Comparison of ENCODE assay signal across 2 cellular contexts in genomic region chr14:71933026-71933587, GRCh38.
TF ChIP-seq lines count a peak whose summit lies in the region.

No MANE protein-coding gene starts in this region.

TF ChIP-seq in SK-N-SH, 30 proteins besides CTCF, POLR2A, EP300 and RAD21 (continued from another document):
- TF ChIP-seq REST (IDR thresholded peaks at IDR 0.05; ENCODE audit: low read depth, low read length): no peak
- no peak for TF ChIP-seq GABPA (IDR thresholded peaks at IDR 0.05; ENCODE audit: low read depth)
- TF ChIP-seq NRF1 (IDR thresholded peaks at IDR 0.05; ENCODE audit: low read depth, low read length): no peak
- no peak for TF ChIP-seq NFIC (IDR thresholded peaks at IDR 0.05; ENCODE audit: borderline replicate concordance)
- no peak for TF ChIP-seq TAF1 (IDR thresholded peaks at IDR 0.05; ENCODE audit: borderline replicate concordance, low read depth, low read length)
TF ChIP-seq in SK-N-SH: peak in this region for 0.

TF ChIP-seq in SK-N-SH treated with all-trans-retinoic acid at 6 μM for 48 hours, 23 proteins besides CTCF, POLR2A, EP300 and RAD21 (continued from another document):
- no peak for TF ChIP-seq PPARA (CRISPR knock-in tag; IDR thresholded peaks at IDR 0.05; ENCODE audit: borderline replicate concordance)
- no peak for TF ChIP-seq SNAI2 (CRISPR knock-in tag; IDR thresholded peaks at IDR 0.05)
- TF ChIP-seq CREB5 (CRISPR knock-in tag; IDR thresholded peaks at IDR 0.05; ENCODE audit: low read depth): no peak
- TF ChIP-seq TCF4 (CRISPR knock-in tag; IDR thresholded peaks at IDR 0.05; ENCODE audit: borderline replicate concordance): no peak
- TF ChIP-seq ZNF565 (CRISPR knock-in tag; conservative IDR thresholded peaks at IDR 0.05; ENCODE audit: low read depth): no peak
TF ChIP-seq in SK-N-SH treated with all-trans-retinoic acid at 6 μM for 48 hours: peak in this region for 0.
